ENCODE assay signal across 9 cellular contexts in the genomic region with DNA sequence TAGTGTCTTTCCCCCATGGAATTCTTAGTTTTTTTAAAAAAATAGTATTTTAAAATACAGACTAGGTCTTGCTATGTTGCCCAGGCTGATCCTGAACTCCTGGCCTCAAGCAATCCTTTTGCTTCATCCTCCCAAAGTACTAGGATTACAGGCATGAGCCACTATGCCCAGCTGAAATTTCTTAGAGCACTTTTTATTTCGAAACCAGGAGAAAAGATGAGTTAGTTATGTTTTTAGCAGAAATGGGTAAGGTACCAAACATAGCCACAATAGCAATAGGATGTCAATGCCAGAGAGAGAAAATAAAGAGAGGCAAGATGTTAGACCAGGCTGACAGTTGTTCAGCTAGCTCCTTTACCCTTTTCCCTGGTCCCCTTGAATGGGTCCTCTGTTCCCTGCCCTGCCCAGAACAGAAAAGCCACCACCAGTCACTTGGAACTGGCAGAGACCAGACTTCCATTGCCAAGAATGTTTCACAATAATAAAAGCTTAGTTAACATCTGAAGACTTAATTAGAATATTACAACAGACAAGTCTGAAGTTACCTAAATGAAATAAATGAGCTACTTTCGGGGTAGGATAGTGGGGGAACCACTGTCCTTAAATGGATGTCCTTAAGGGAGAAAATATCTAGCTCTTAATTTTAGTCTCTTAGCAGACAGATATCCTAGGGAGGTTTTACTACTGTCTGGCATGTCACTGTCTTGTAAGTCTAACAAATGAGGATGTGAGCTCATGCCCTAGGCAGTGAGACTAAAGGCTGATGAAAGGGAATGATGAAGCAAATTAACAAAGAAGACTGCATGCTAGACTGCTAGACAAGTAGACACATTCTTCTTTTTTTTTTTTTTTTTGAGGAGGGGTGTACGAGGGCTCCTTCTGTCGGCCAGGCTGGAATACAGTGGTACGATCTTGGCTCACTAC. TPM values are rescaled to one million over a fixed set of nuclear protein-coding genes. Genes with fewer than 3 reads are reported as not detected.
DNase-seq lines count a peak whose midpoint lies in the region; ATAC-seq and TF ChIP-seq lines count a peak whose summit lies in the region.
"Had no signal": no experiment of that assay in that cellular context is flagged by ENCODE, and none has a peak within 500 bp of the region (broad histone marks: within the 10 kb centered on the region; RNA-seq: fewer than 3 reads in every experiment).

No MANE protein-coding gene starts in this region.

- peak overlapping the region; percentile 52 for H3K27ac ChIP-seq in suprapubic skin
- H3K27ac ChIP-seq: ovary had no signal

- H3K27me3 ChIP-seq in suprapubic skin, result no peaks in the 10 kb centered on the region
- H3K27me3 ChIP-seq: ovary had no signal

- TF ChIP-seq POLR2A in suprapubic skin (IDR thresholded peaks at IDR 0.05), result no peak

- H3K4me1 Mint-ChIP-seq in stimulated activated naive CD8-positive, alpha-beta T cell treated with anti-CD3 and anti-CD28 coated beads, Interleukin-15, amount 100 ng/mL, for 72 hours, result no peaks in the 10 kb centered on the region

- H3K9me3 ChIP-seq in suprapubic skin, result no peaks in the 10 kb centered on the region
- H3K9me3 ChIP-seq: ovary had no signal

- no peaks in the 10 kb centered on the region for H3K9me3 Mint-ChIP-seq in stimulated activated naive CD8-positive, alpha-beta T cell treated with anti-CD3 and anti-CD28 coated beads, Interleukin-15, amount 100 ng/mL, for 72 hours

- 56% methylated on average over 5 of the region's 5 CpGs for WGBS in suprapubic skin

- no peak overlapping the region for H3K27ac Mint-ChIP-seq in stimulated activated naive CD8-positive, alpha-beta T cell treated with anti-CD3 and anti-CD28 coated beads, Interleukin-15, amount 100 ng/mL, for 72 hours

- in situ Hi-C loops in KBM-7 (cut with MboI; ENCODE audit: low pct_unique_long_range_greater_than_20kb, low sequenced_read_pairs), result no loop called here

- no peak overlapping the region for H3K4me3 Mint-ChIP-seq in stimulated activated naive CD8-positive, alpha-beta T cell treated with anti-CD3 and anti-CD28 coated beads, Interleukin-15, amount 100 ng/mL, for 72 hours

- H3K4me3 ChIP-seq in suprapubic skin, result no peak overlapping the region
- H3K4me3 ChIP-seq: ovary had no signal

- TF ChIP-seq CTCF in suprapubic skin (IDR thresholded peaks at IDR 0.05), result no peak

- H3K36me3 ChIP-seq in suprapubic skin, result peaks cover 3% of the 10 kb centered on the region
- H3K36me3 ChIP-seq: ovary had no signal

- TF ChIP-seq EP300 in suprapubic skin (IDR thresholded peaks at IDR 0.05), result no peak

- peaks cover 22% of the 10 kb centered on the region for H3K4me1 ChIP-seq in suprapubic skin

- H3K27me3 Mint-ChIP-seq in stimulated activated naive CD8-positive, alpha-beta T cell treated with anti-CD3 and anti-CD28 coated beads, Interleukin-15, amount 100 ng/mL, for 72 hours, result no peaks in the 10 kb centered on the region

- ATAC-seq in stimulated activated naive CD8-positive, alpha-beta T cell treated with anti-CD3 and anti-CD28 coated beads, Interleukin-15, amount 100 ng/mL, for 72 hours, result no peak
- ATAC-seq in HG03354 (IDR thresholded peaks at IDR 0.05; ENCODE audit: poor library complexity, severe bottlenecking, unreplicated experiment) (no peak), GM21367 (IDR thresholded peaks at IDR 0.05; ENCODE audit: unreplicated experiment) (no peak), GM18909 (IDR thresholded peaks at IDR 0.05; ENCODE audit: poor library complexity, unreplicated experiment) (no peak)

- DNase-seq in KBM-7, result peak; percentile 20
- peak; percentile 67 for DNase-seq in astrocyte of the hippocampus (ENCODE audit: low read depth, low spot score)
- peak in 34 of 51 donors; percentile 3 to 71 (median 36) for DNase-seq in hypothalamus (lab: John Stamatoyannopoulos, UW)
- DNase-seq in suprapubic skin (ENCODE audit: low spot score in 2 of 2), result no peak
- DNase-seq in stimulated activated naive CD8-positive, alpha-beta T cell treated with anti-CD3 and anti-CD28 coated beads, Interleukin-15, amount 100 ng/mL, for 72 hours, result no peak
- DNase-seq: ovary had no signal

RNA-seq across cellular contexts. Expression of gene ABL2, which starts 54.2 kb away (rescaled TPM):
- total RNA-seq in suprapubic skin, result 10 to 100 TPM in 3 of 4 donors, 1 to 10 TPM in 1; 6.8 to 22.2 (median 12.2) TPM

Comparison
In these comparisons a context has a peak if more than half of its experiments do, and no peak if none do; other contexts are left out.
1. DNase-seq: peak in KBM-7 (single experiment), astrocyte of the hippocampus (single experiment) and hypothalamus (34 of 51); none in suprapubic skin (0 of 2) and stimulated activated naive CD8-positive, alpha-beta T cell treated with anti-CD3 and anti-CD28 coated beads, Interleukin-15, amount 100 ng/mL, for 72 hours (0 of 2).